In genomic region chr16:25625620-25626019, GRCh38 we compare ENCODE assay signal across 22 cellular contexts.
"Had no signal": no experiment of that assay in that cellular context is flagged by ENCODE, and none has a peak within 500 bp of the region (broad histone marks: within the 10 kb centered on the region; RNA-seq: fewer than 3 reads in every experiment).

No MANE protein-coding gene starts in this region.

- H3K9me3 Mint-ChIP-seq: natural killer cell treated with Interleukin-12 subunit alpha and Interleukin-12 subunit beta and Interleukin-15 and Interleukin-18, amount 100 ng/mL, for 72 hours; stimulated activated naive CD8-positive, alpha-beta T cell treated with anti-CD3 and anti-CD28 coated beads, Interleukin-15, Interleukin-2, amounts not matched to agents 100 ng/mL and 50 ng/mL, for 24 hours had no signal

- FAIRE-seq: endometrium had no signal

- H3K4me1 Mint-ChIP-seq: activated naive CD4-positive, alpha-beta T cell treated with anti-CD3 and anti-CD28 coated beads, Interleukin-2, amount 10 ng/mL, durations not matched to agents 7 days and 5 days; mesothelial cell of epicardium had no signal

- H3K27ac Mint-ChIP-seq: activated naive CD4-positive, alpha-beta T cell treated with anti-CD3 and anti-CD28 coated beads, Interleukin-2, amount 10 ng/mL, durations not matched to agents 7 days and 5 days; mesothelial cell of epicardium; natural killer cell treated with Interleukin-12 subunit alpha and Interleukin-12 subunit beta and Interleukin-15 and Interleukin-18, amount 100 ng/mL, for 72 hours; stimulated activated naive CD8-positive, alpha-beta T cell treated with anti-CD3 and anti-CD28 coated beads, Interleukin-15, Interleukin-2, amounts not matched to agents 100 ng/mL and 50 ng/mL, for 24 hours; T-helper 1 cell treated with Interleukin-12 subunit alpha and Interleukin-12 subunit beta and Interleukin-4 antibody, amounts not matched to agents 30 μg/mL and 1 μg/mL, for 36 hours had no signal

- H3K4me3 Mint-ChIP-seq: activated naive CD4-positive, alpha-beta T cell treated with anti-CD3 and anti-CD28 coated beads, Interleukin-2, amount 10 ng/mL, durations not matched to agents 7 days and 5 days; mesothelial cell of epicardium; natural killer cell treated with Interleukin-12 subunit alpha and Interleukin-12 subunit beta and Interleukin-15 and Interleukin-18, amount 100 ng/mL, for 72 hours; stimulated activated naive CD8-positive, alpha-beta T cell treated with anti-CD3 and anti-CD28 coated beads, Interleukin-15, Interleukin-2, amounts not matched to agents 100 ng/mL and 50 ng/mL, for 24 hours; T-helper 1 cell treated with Interleukin-12 subunit alpha and Interleukin-12 subunit beta and Interleukin-4 antibody, amounts not matched to agents 30 μg/mL and 1 μg/mL, for 36 hours had no signal

- H3K36me3 ChIP-seq: cardiac muscle cell, left lung, right atrium auricular region, thyroid gland had no signal

- H3K4me3 ChIP-seq: cardiac muscle cell, left lung, lung, psoas muscle, right atrium auricular region, thyroid gland had no signal

- ATAC-seq: left lung; natural killer cell treated with Interleukin-12 subunit alpha and Interleukin-12 subunit beta and Interleukin-15 and Interleukin-18, amount 100 ng/mL, for 72 hours; psoas muscle had no signal

- H3K27me3 ChIP-seq: cardiac muscle cell, left lung, right atrium auricular region, thyroid gland had no signal

- H3K27ac ChIP-seq: cardiac muscle cell, left lung, psoas muscle, right atrium auricular region, thyroid gland had no signal

- DNase-seq: activated CD4-positive, alpha-beta T cell treated with anti-CD3 and anti-CD28 coated beads for 4 hours; activated CD4-positive, alpha-beta T cell treated with anti-CD3 and anti-CD28 coated beads, Interleukin-2, amount 50 U/mL, for 48 hours; activated CD4-positive, CD25-positive, alpha-beta regulatory T cell; activated CD8-positive, alpha-beta memory T cell treated with anti-CD3 and anti-CD28 coated beads, Interleukin-2, amount 50 U/mL, for 48 hours; activated naive CD4-positive, alpha-beta T cell treated with anti-CD3 and anti-CD28 coated beads, Interleukin-2, amount 10 ng/mL, durations not matched to agents 7 days and 5 days; activated T-cell treated with anti-CD3 and anti-CD28 coated beads, Interleukin-2, amount 50 U/mL, for 48 hours; amygdala; cortex of kidney; effector CD4-positive, alpha-beta T cell; left lung; psoas muscle; stimulated activated CD4-positive, alpha-beta T cell treated with anti-CD3 and anti-CD28 coated beads, Interleukin-1b, Interleukin-23, amount 100 ng/mL, for 48 hours; substantia nigra; thyroid gland had no signal

- H3K9me3 ChIP-seq: right atrium auricular region, thyroid gland had no signal

- H3K4me1 ChIP-seq: left lung, psoas muscle, right atrium auricular region, thyroid gland had no signal

- H3K36me3 Mint-ChIP-seq: activated naive CD4-positive, alpha-beta T cell treated with anti-CD3 and anti-CD28 coated beads, Interleukin-2, amount 10 ng/mL, durations not matched to agents 7 days and 5 days; mesothelial cell of epicardium; natural killer cell treated with Interleukin-12 subunit alpha and Interleukin-12 subunit beta and Interleukin-15 and Interleukin-18, amount 100 ng/mL, for 72 hours had no signal

- H3K27me3 Mint-ChIP-seq: activated naive CD4-positive, alpha-beta T cell treated with anti-CD3 and anti-CD28 coated beads, Interleukin-2, amount 10 ng/mL, durations not matched to agents 7 days and 5 days; stimulated activated naive CD8-positive, alpha-beta T cell treated with anti-CD3 and anti-CD28 coated beads, Interleukin-15, Interleukin-2, amounts not matched to agents 100 ng/mL and 50 ng/mL, for 24 hours had no signal
